ENCODE assay signal across 9 cellular contexts in genomic region chr5:132063090-132063911, GRCh38. TPM values are rescaled to one million over a fixed set of nuclear protein-coding genes. Genes with fewer than 3 reads are reported as not detected.
DNase-seq lines count a peak whose midpoint lies in the region; ATAC-seq and TF ChIP-seq lines count a peak whose summit lies in the region.
"Had no signal": no experiment of that assay in that cellular context is flagged by ENCODE, and none has a peak within 500 bp of the region (broad histone marks: within the 10 kb centered on the region; RNA-seq: fewer than 3 reads in every experiment).

No MANE protein-coding gene starts in this region.

- H3K27me3 Mint-ChIP-seq in CD14-positive monocyte (ENCODE audit: low read depth in 3 of 3) (peaks cover 14 to 26% (median 25%) of the 10 kb centered on the region in 3 donors), progenitor cell of endocrine pancreas (no peaks in the 10 kb centered on the region)
- no peaks in the 10 kb centered on the region for H3K27me3 Mint-ChIP-seq in activated naive CD4-positive, alpha-beta T cell treated with anti-CD3 and anti-CD28 coated beads for 36 hours (ENCODE audit: low read depth)

- intact Hi-C loops in CD14-positive monocyte (cut with micrococcal nuclease): no loop called here
- intact Hi-C loops in activated naive CD4-positive, alpha-beta T cell treated with anti-CD3 and anti-CD28 coated beads for 36 hours (cut with micrococcal nuclease): loop anchor here (1.0 to 5.0 kb wide), 7 partner anchors 43 to 640 kb away; partner anchors contain the start of genes FNIP1 and SLC22A5
- intact Hi-C loops in Right ventricle myocardium inferior (cut with DNase I): loop anchor here (2.0 to 10.0 kb wide), 4 partner anchors 74 to 638 kb away; no protein-coding TSS in a partner anchor

- ATAC-seq in GM19043 (IDR thresholded peaks at IDR 0.05; ENCODE audit: low read depth, unreplicated experiment) (peak; percentile 62), Right ventricle myocardium inferior (peak; percentile 66)

- H3K36me3 ChIP-seq in SK-N-MC (ENCODE audit: insufficient read depth, low read length): no peaks in the 10 kb centered on the region

- H3K9ac ChIP-seq in SK-N-MC (ENCODE audit: insufficient read length): no peak overlapping the region

- H3K4me3 ChIP-seq in SK-N-MC: no peak overlapping the region

- H3K36me3 Mint-ChIP-seq in CD14-positive monocyte: no peaks in the 10 kb centered on the region
- no peaks in the 10 kb centered on the region for H3K36me3 Mint-ChIP-seq in activated naive CD4-positive, alpha-beta T cell treated with anti-CD3 and anti-CD28 coated beads for 36 hours (ENCODE audit: low read depth)
- H3K36me3 Mint-ChIP-seq in progenitor cell of endocrine pancreas (ENCODE audit: insufficient read depth): no peaks in the 10 kb centered on the region

- H3K4me3 Mint-ChIP-seq in CD14-positive monocyte (no peak overlapping the region), progenitor cell of endocrine pancreas (ENCODE audit: low read depth) (no peak overlapping the region)
- H3K4me3 Mint-ChIP-seq in activated naive CD4-positive, alpha-beta T cell treated with anti-CD3 and anti-CD28 coated beads for 36 hours: no peak overlapping the region

- TF ChIP-seq CTCF in CD14-positive monocyte (IDR thresholded peaks at IDR 0.05): peak; percentile 97
- peak; percentile 95 for TF ChIP-seq CTCF in progenitor cell of endocrine pancreas (IDR thresholded peaks at IDR 0.05; ENCODE audit: unreplicated experiment)

- H3K27ac Mint-ChIP-seq in CD14-positive monocyte: peak overlapping the region in 2 of 7 donors; percentile 9 to 85
- H3K27ac Mint-ChIP-seq in activated naive CD4-positive, alpha-beta T cell treated with anti-CD3 and anti-CD28 coated beads for 36 hours: no peak overlapping the region
- H3K27ac Mint-ChIP-seq in progenitor cell of endocrine pancreas: no peak overlapping the region

- no peak overlapping the region for H3K27ac ChIP-seq in SK-N-MC

- CTCF ChIA-PET in activated naive CD4-positive, alpha-beta T cell treated with anti-CD3 and anti-CD28 coated beads for 36 hours (lab: Charles Lee): interaction anchor here (0.5 to 4.8 kb wide), 37 partner anchors 9 to 655 kb away, joined by 3 to 30 read pairs (median 4); no protein-coding TSS in a partner anchor

- H3K4me1 Mint-ChIP-seq in CD14-positive monocyte (no peaks in the 10 kb centered on the region), progenitor cell of endocrine pancreas (ENCODE audit: low read depth) (no peaks in the 10 kb centered on the region)
- H3K4me1 Mint-ChIP-seq in activated naive CD4-positive, alpha-beta T cell treated with anti-CD3 and anti-CD28 coated beads for 36 hours (ENCODE audit: low read depth): peaks cover 13% of the 10 kb centered on the region

- no peaks in the 10 kb centered on the region for H3K9me3 Mint-ChIP-seq in CD14-positive monocyte
- H3K9me3 Mint-ChIP-seq in activated naive CD4-positive, alpha-beta T cell treated with anti-CD3 and anti-CD28 coated beads for 36 hours: no peaks in the 10 kb centered on the region
- H3K9me3 Mint-ChIP-seq in progenitor cell of endocrine pancreas (ENCODE audit: low read depth): no peaks in the 10 kb centered on the region

- H3K9me3 ChIP-seq in SK-N-MC (ENCODE audit: low read depth, low read length): no peaks in the 10 kb centered on the region

- DNase-seq in CD14-positive monocyte (ENCODE audit: low spot score): peak; percentile 64
- peak; percentile 71 for DNase-seq in HK-2 (ENCODE audit: unreplicated experiment)
- DNase-seq in SK-N-MC (ENCODE audit: low read depth, low spot score): peak; percentile 12
- DNase-seq in activated naive CD4-positive, alpha-beta T cell treated with anti-CD3 and anti-CD28 coated beads for 36 hours: peak; percentile 90
- DNase-seq in Right ventricle myocardium inferior (ENCODE audit: missing footprints): peak; percentile 84
- DNase-seq in progenitor cell of endocrine pancreas (ENCODE audit: low spot score, unreplicated experiment): peak; percentile 64
- DNase-seq in NCI-H1048 (lab: John Stamatoyannopoulos, UW): no peak

RNA-seq across cellular contexts. Expression of gene IL3, which starts 2.8 kb away (rescaled TPM):
- polyA plus RNA-seq in CD14-positive monocyte: not detected
- not detected for total RNA-seq in activated naive CD4-positive, alpha-beta T cell treated with anti-CD3 and anti-CD28 coated beads for 36 hours
- not detected for total RNA-seq in Right ventricle myocardium inferior
- total RNA-seq in progenitor cell of endocrine pancreas: not detected in 2 replicates
- polyA plus RNA-seq: adipose tissue had no signal

RNA-seq across cellular contexts. Expression of gene CSF2, which starts 10.3 kb away (rescaled TPM):
- polyA plus RNA-seq in CD14-positive monocyte: not detected
- total RNA-seq in activated naive CD4-positive, alpha-beta T cell treated with anti-CD3 and anti-CD28 coated beads for 36 hours: under 1 TPM in 1 of 2 experiments, not detected in 1; 0.30 TPM
- total RNA-seq in Right ventricle myocardium inferior (not detected), progenitor cell of endocrine pancreas (not detected in 2 replicates)

RNA-seq across cellular contexts. Expression of gene ACSL6, which starts 51.8 kb away (rescaled TPM):
- under 1 TPM in 1 of 2 donors, not detected in 1; 0.45 TPM for polyA plus RNA-seq in CD14-positive monocyte
- total RNA-seq in activated naive CD4-positive, alpha-beta T cell treated with anti-CD3 and anti-CD28 coated beads for 36 hours: 1 to 10 TPM; 1.2 to 2.4 TPM
- 3.4 TPM for total RNA-seq in Right ventricle myocardium inferior
- 0.19 and 0.36 TPM in 2 replicates for total RNA-seq in progenitor cell of endocrine pancreas

Comparison
In these comparisons a context has a peak if more than half of its experiments do, and no peak if none do; other contexts are left out.
1. intact Hi-C loops: an anchor here in activated naive CD4-positive, alpha-beta T cell treated with anti-CD3 and anti-CD28 coated beads for 36 hours (1.0 to 5.0 kb wide) and Right ventricle myocardium inferior (2.0 to 10.0 kb wide); none called in CD14-positive monocyte.